1 cellular context compared by ENCODE assay signal in the genomic region with DNA sequence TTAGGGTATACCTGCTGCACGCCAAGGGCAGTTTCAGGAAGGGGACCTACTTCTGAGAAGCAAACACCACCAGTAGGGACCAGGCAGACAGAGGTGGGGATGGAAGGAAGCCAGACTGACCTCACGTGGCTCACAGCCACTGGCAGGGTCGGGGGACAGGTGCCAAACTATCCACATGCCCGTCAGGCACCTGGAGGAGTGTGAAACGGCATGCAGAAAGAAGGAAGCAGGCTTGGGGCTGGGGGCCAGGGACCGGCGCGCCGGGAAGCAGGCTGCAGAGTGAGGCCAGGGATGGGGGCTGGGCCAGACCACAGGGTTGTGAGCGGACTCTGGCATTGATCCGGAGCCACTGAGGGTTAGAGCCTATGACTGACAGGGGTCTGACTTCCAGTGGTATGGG.
TF ChIP-seq lines count a peak whose summit lies in the region.

No MANE protein-coding gene starts in this region.

TF ChIP-seq in H1, 55 proteins besides CTCF, POLR2A, EP300 and RAD21:
- TF ChIP-seq GABPA (IDR thresholded peaks at IDR 0.05; ENCODE audit: borderline replicate concordance, insufficient read depth, low read length) (no peak), NRF1 (IDR thresholded peaks at IDR 0.05; ENCODE audit: low read depth, low read length) (no peak), BRCA1 (IDR thresholded peaks at IDR 0.05; ENCODE audit: low read depth, low read length) (no peak), SP2 (IDR thresholded peaks at IDR 0.05; ENCODE audit: low read length) (no peak), NANOG (IDR thresholded peaks at IDR 0.05; ENCODE audit: insufficient read depth, low read depth, low read length, poor library complexity, severe bottlenecking) (no peak), CEBPB (IDR thresholded peaks at IDR 0.05; ENCODE audit: low read depth, low read length) (no peak), TEAD4 (IDR thresholded peaks at IDR 0.05; ENCODE audit: low read depth, low read length) (no peak), BCL11A (IDR thresholded peaks at IDR 0.05; ENCODE audit: low read depth in 2 of 2, low read length in 2 of 2) (no peak), MAX (IDR thresholded peaks at IDR 0.05) (no peak), EZH2 (IDR thresholded peaks at IDR 0.05; ENCODE audit: low read depth, low read length, severe bottlenecking) (no peak), CHD1 (IDR thresholded peaks at IDR 0.05; ENCODE audit: low read depth, low read length) (no peak), POU5F1 (IDR thresholded peaks at IDR 0.05; ENCODE audit: low read depth, low read length) (no peak), BACH1 (IDR thresholded peaks at IDR 0.05; ENCODE audit: low read length) (no peak)
